ENCODE assay signal across 17 cellular contexts in the genomic region with DNA sequence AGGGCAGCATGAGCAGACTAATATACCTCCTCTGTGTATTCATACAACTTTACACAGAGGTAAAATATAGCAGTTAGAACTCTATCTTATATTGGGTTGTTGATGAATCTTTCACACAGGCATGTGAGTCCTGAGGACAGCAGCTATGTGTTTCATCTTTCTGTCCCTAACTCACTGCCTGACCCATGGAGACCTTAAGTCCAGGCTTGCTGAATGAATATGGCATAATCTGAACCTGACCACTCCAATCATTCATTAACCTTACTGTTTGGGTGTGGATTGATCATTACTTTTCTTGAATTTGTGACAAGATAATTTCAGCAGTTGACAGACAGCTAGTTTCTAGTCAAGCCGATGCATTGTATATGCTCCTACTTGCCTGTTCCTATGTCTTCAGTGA. TPM values are rescaled to one million over a fixed set of nuclear protein-coding genes. Genes with fewer than 3 reads are reported as not detected.
DNase-seq lines count a peak whose midpoint lies in the region; ATAC-seq, FAIRE-seq and TF ChIP-seq lines count a peak whose summit lies in the region.
"Had no signal": no experiment of that assay in that cellular context is flagged by ENCODE, and none has a peak within 500 bp of the region (broad histone marks: within the 10 kb centered on the region; RNA-seq: fewer than 3 reads in every experiment).

No MANE protein-coding gene starts in this region.

- H3K79me2 ChIP-seq in OCI-LY3 (ENCODE audit: low read length) (no peaks in the 10 kb centered on the region), HepG2 (ENCODE audit: insufficient read depth, low read length) (no peaks in the 10 kb centered on the region)

- no TSS peak for BruUV-seq in HepG2 (replicated peaks; lab: Mats Ljungman, UMichigan)

- H3K4me2 ChIP-seq in OCI-LY3 (ENCODE audit: low read length) (no peak overlapping the region), HepG2 (ENCODE audit: low read depth, low read length) (no peak overlapping the region)
- H3K4me2 ChIP-seq: BLaER1 had no signal

- H3K36me3 ChIP-seq in OCI-LY3 (replicated peaks; ENCODE audit: low read depth, low read length) (no peaks in the 10 kb centered on the region), HepG2 (replicated peaks in 1 of 2; ENCODE audit: control insufficient read depth in 1 of 2, insufficient read depth in 2 of 2, low read length in 2 of 2) (no peaks in the 10 kb centered on the region)
- H3K36me3 ChIP-seq: BLaER1 had no signal

- intact Hi-C loops in HepG2 (cut with micrococcal nuclease; ENCODE audit: unreplicated experiment), result no loop called here

- ATAC-seq in GM18861 (IDR thresholded peaks at IDR 0.05; ENCODE audit: unreplicated experiment) (peak; percentile 59), HepG2 (peak; percentile 80), GM21423 (IDR thresholded peaks at IDR 0.05; ENCODE audit: unreplicated experiment) (no peak), HG02981 (IDR thresholded peaks at IDR 0.05; ENCODE audit: unreplicated experiment) (no peak)
- ATAC-seq: K562 had no signal

- FAIRE-seq in HepG2 (lab: Jason Lieb, UNC), result peak; percentile 30
- FAIRE-seq: H1, K562 had no signal

- CTCF ChIA-PET in HepG2 (lab: Yijun Ruan, JAX; ENCODE audit: low intra/inter-chr PET ratio, low total read pairs), result no interaction called here

- 9% methylated on average over 1 of the region's 1 CpG for WGBS in HepG2 (ENCODE audit: low lambda C conversion rate)

- no peak for DNase-seq in HepG2 (ENCODE audit: low spot score)
- no peak for DNase-seq in iPS-NIHi7 (ENCODE audit: extremely low spot score)
- no peak for DNase-seq in SIG-M5 treated with dmso at 0.1 percent for 504 hours (lab: John Stamatoyannopoulos, UW; ENCODE audit: unreplicated experiment)
- DNase-seq: 8988T; CD4-positive, alpha-beta memory T cell; DMS79 treated with DMSO at 0.1 percent for 48 hours; GF-D8; H9; IMR-90 had no signal

- TF ChIP-seq RAD21 in HepG2 (CRISPR knock-in tag; IDR thresholded peaks at IDR 0.05), result no peak

- TF ChIP-seq EP300 in HepG2 (IDR thresholded peaks at IDR 0.05; ENCODE audit: low read depth in 2 of 2, low read length in 2 of 2) (no peak), HepG2 (CRISPR knock-in tag; IDR thresholded peaks at IDR 0.05; ENCODE audit: borderline replicate concordance) (no peak)

- no peak for TF ChIP-seq POLR2A in HepG2 (IDR thresholded peaks at IDR 0.05; ENCODE audit: insufficient read depth in 1 of 2, low read depth in 2 of 2, low read length in 2 of 2)

- POLR2A ChIA-PET in HepG2 (lab: Yijun Ruan, JAX), result no interaction called here

- H3K27me3 ChIP-seq in OCI-LY3 (ENCODE audit: low read depth, low read length) (no peaks in the 10 kb centered on the region), HepG2 (ENCODE audit: control insufficient read depth in 1 of 2, insufficient read depth in 2 of 2, low read length in 2 of 2) (no peaks in the 10 kb centered on the region; a peak in 1 of 5 replicates)
- H3K27me3 ChIP-seq: BLaER1 had no signal

- peaks cover 46% of the 10 kb centered on the region for H3K4me1 ChIP-seq in OCI-LY3 (ENCODE audit: low read length)
- H3K4me1 ChIP-seq in HepG2 (ENCODE audit: insufficient read depth, low read length), result peaks cover 19% of the 10 kb centered on the region

- H3K9ac ChIP-seq in OCI-LY3 (ENCODE audit: low read length) (no peak overlapping the region), HepG2 (ENCODE audit: insufficient read depth, low read depth, low read length) (no peak overlapping the region)
- H3K9ac ChIP-seq: BLaER1 had no signal

- H3K4me3 ChIP-seq in OCI-LY3 (ENCODE audit: low read length), result no peak overlapping the region
- H3K4me3 ChIP-seq in HepG2 (replicated peaks in 1 of 3; ENCODE audit: insufficient read depth in 1 of 3, low read depth in 2 of 3, low read length in 3 of 3), result no peak overlapping the region
- H3K4me3 ChIP-seq: BLaER1, K562 had no signal

- in situ Hi-C loops in HepG2 (cut with HindIII; ENCODE audit: extremely low pct_ligation_motif_present, low pct_unique_long_range_greater_than_20kb), result no loop called here

- H3K9me3 ChIP-seq in OCI-LY3 (ENCODE audit: insufficient read depth, low read length), result no peaks in the 10 kb centered on the region
- no peaks in the 10 kb centered on the region for H3K9me3 ChIP-seq in HepG2 (ENCODE audit: low read length)

- no peaks in the 10 kb centered on the region for H4K20me1 ChIP-seq in OCI-LY3 (ENCODE audit: insufficient read depth, low read length)
- H4K20me1 ChIP-seq in HepG2 (ENCODE audit: insufficient read depth, low read length), result no peaks in the 10 kb centered on the region
- H4K20me1 ChIP-seq: BLaER1 had no signal

- H3K27ac ChIP-seq in OCI-LY3 (ENCODE audit: low read length) (peak overlapping the region; percentile 23; the same call in 1 of the 2 replicates), HepG2 (ENCODE audit: extremely low read length, insufficient read depth, low read length) (no peak overlapping the region)
- H3K27ac ChIP-seq: BLaER1, HL-60 had no signal

- no peak overlapping the region; the same call in 1 of the 2 replicates for H2AFZ ChIP-seq in OCI-LY3 (ENCODE audit: low read depth, low read length)
- no peak overlapping the region for H2AFZ ChIP-seq in HepG2 (ENCODE audit: low read length)

- no peak for TF ChIP-seq CTCF in OCI-LY3 (IDR thresholded peaks at IDR 0.05; ENCODE audit: low read depth, low read length)
- no peak for TF ChIP-seq CTCF in HepG2 (CRISPR knock-in tag; IDR thresholded peaks at IDR 0.05)

TF ChIP-seq in HepG2, 621 proteins besides CTCF, POLR2A, EP300 and RAD21:
- TF ChIP-seq ADNP (CRISPR knock-in tag; IDR thresholded peaks at IDR 0.05) (no peak), SP2 (CRISPR knock-in tag; IDR thresholded peaks at IDR 0.05) (no peak), NR2C2 (CRISPR knock-in tag; IDR thresholded peaks at IDR 0.05; ENCODE audit: borderline replicate concordance) (no peak), RELA (CRISPR knock-in tag; IDR thresholded peaks at IDR 0.05) (no peak), ZGPAT (CRISPR knock-in tag; IDR thresholded peaks at IDR 0.05) (no peak)

RNA-seq across cellular contexts. Expression of gene TSPYL1, which starts 27.3 kb away (rescaled TPM):
- 93.0 and 102 TPM in 2 replicates for total RNA-seq in HepG2 (2016; rRNA removed; fragmentation: Illumina TruSeq; extraction: Trizol)
- total RNA-seq in HepG2 (2016; cell fraction: cytosol; rRNA removed; fragmentation: Illumina TruSeq; extraction: Trizol; ENCODE audit: low read depth), result 6.2 and 7.3 TPM in 2 replicates
- total RNA-seq in HepG2 (2016; cell fraction: insoluble cytoplasmic fraction; rRNA removed; fragmentation: Illumina TruSeq; extraction: Trizol), result 86.9 and 96.9 TPM in 2 replicates
- total RNA-seq in HepG2 (2016; cell fraction: membrane; rRNA removed; fragmentation: Illumina TruSeq; extraction: Trizol), result 27.1 and 29.7 TPM in 2 replicates
- 43.2 and 44.5 TPM in 2 replicates for total RNA-seq in HepG2 (2016; cell fraction: nucleus; rRNA removed; fragmentation: Illumina TruSeq; extraction: Trizol)
- polyA plus RNA-seq in HepG2 (2011; rRNA removed), result 28.3 and 33.0 TPM in 2 replicates
- polyA plus RNA-seq in HepG2 (2011; cell fraction: cytosol; rRNA removed), result 20.4 and 29.5 TPM in 2 replicates
- 10.7 and 13.8 TPM in 2 replicates for polyA plus RNA-seq in HepG2 (2011; cell fraction: nucleus; rRNA removed)
- polyA plus RNA-seq in HepG2 (2012), result 34.7 and 37.0 TPM in 2 replicates
- polyA plus RNA-seq in HepG2 (2016; cell fraction: cytosol; fragmentation: Illumina TruSeq; extraction: Trizol; ENCODE audit: low read depth), result 3.1 and 3.8 TPM in 2 replicates
- polyA plus RNA-seq in HepG2 (2016; cell fraction: insoluble cytoplasmic fraction; fragmentation: Illumina TruSeq; extraction: Trizol; ENCODE audit: low read depth), result 70.1 and 81.8 TPM in 2 replicates
- polyA plus RNA-seq in HepG2 (2016; cell fraction: membrane; fragmentation: Illumina TruSeq; extraction: Trizol; ENCODE audit: low read depth), result 12.6 and 14.3 TPM in 2 replicates
- 43.9 and 44.2 TPM in 2 replicates for polyA plus RNA-seq in HepG2 (2016; cell fraction: nucleus; fragmentation: Illumina TruSeq; extraction: Trizol; ENCODE audit: insufficient read depth, low read depth)
- polyA minus RNA-seq in HepG2 (2011; rRNA and poly(A)+ RNA removed; ENCODE audit: low replicate concordance), result 96.9 and 99.6 TPM in 2 replicates
- polyA minus RNA-seq in HepG2 (2011; cell fraction: cytosol; rRNA and poly(A)+ RNA removed), result 45.5 and 51.8 TPM in 2 replicates
- 24.7 and 35.2 TPM in 2 replicates for polyA minus RNA-seq in HepG2 (2011; cell fraction: nucleus; rRNA and poly(A)+ RNA removed)

RNA-seq across cellular contexts. Expression of gene TSPYL4, which starts 53.1 kb away (rescaled TPM):
- 19.7 and 24.0 TPM in 2 replicates for total RNA-seq in HepG2 (2016; rRNA removed; fragmentation: Illumina TruSeq; extraction: Trizol)
- 1.1 TPM in 2 replicates for total RNA-seq in HepG2 (2016; cell fraction: cytosol; rRNA removed; fragmentation: Illumina TruSeq; extraction: Trizol; ENCODE audit: low read depth)
- total RNA-seq in HepG2 (2016; cell fraction: insoluble cytoplasmic fraction; rRNA removed; fragmentation: Illumina TruSeq; extraction: Trizol), result 20.0 and 20.4 TPM in 2 replicates
- total RNA-seq in HepG2 (2016; cell fraction: membrane; rRNA removed; fragmentation: Illumina TruSeq; extraction: Trizol), result 6.4 and 6.9 TPM in 2 replicates
- 18.6 and 19.0 TPM in 2 replicates for total RNA-seq in HepG2 (2016; cell fraction: nucleus; rRNA removed; fragmentation: Illumina TruSeq; extraction: Trizol)
- 18.0 and 20.4 TPM in 2 replicates for polyA plus RNA-seq in HepG2 (2011; rRNA removed)
- polyA plus RNA-seq in HepG2 (2011; cell fraction: cytosol; rRNA removed), result 11.2 and 16.9 TPM in 2 replicates
- 25.8 and 34.6 TPM in 2 replicates for polyA plus RNA-seq in HepG2 (2011; cell fraction: nucleus; rRNA removed)
- 15.2 and 16.7 TPM in 2 replicates for polyA plus RNA-seq in HepG2 (2012)
- 0.89 and 0.94 TPM in 2 replicates for polyA plus RNA-seq in HepG2 (2016; cell fraction: cytosol; fragmentation: Illumina TruSeq; extraction: Trizol; ENCODE audit: low read depth)
- polyA plus RNA-seq in HepG2 (2016; cell fraction: insoluble cytoplasmic fraction; fragmentation: Illumina TruSeq; extraction: Trizol; ENCODE audit: low read depth), result 27.8 and 29.9 TPM in 2 replicates
- polyA plus RNA-seq in HepG2 (2016; cell fraction: membrane; fragmentation: Illumina TruSeq; extraction: Trizol; ENCODE audit: low read depth), result 3.6 and 4.2 TPM in 2 replicates
- 31.9 and 32.8 TPM in 2 replicates for polyA plus RNA-seq in HepG2 (2016; cell fraction: nucleus; fragmentation: Illumina TruSeq; extraction: Trizol; ENCODE audit: insufficient read depth, low read depth)
- 11.2 and 20.8 TPM in 2 replicates for polyA minus RNA-seq in HepG2 (2011; rRNA and poly(A)+ RNA removed; ENCODE audit: low replicate concordance)
- polyA minus RNA-seq in HepG2 (2011; cell fraction: cytosol; rRNA and poly(A)+ RNA removed), result 8.8 and 9.8 TPM in 2 replicates
- 11.8 and 15.0 TPM in 2 replicates for polyA minus RNA-seq in HepG2 (2011; cell fraction: nucleus; rRNA and poly(A)+ RNA removed)

Comparison
In these comparisons a context has a peak if more than half of its experiments do, and no peak if none do; other contexts are left out.
1. ATAC-seq: peak in GM18861 (single experiment) and HepG2 (single experiment); none in GM21423 (single experiment) and HG02981 (single experiment).